Comparison of ENCODE assay signal across 1 cellular context in the genomic region with DNA sequence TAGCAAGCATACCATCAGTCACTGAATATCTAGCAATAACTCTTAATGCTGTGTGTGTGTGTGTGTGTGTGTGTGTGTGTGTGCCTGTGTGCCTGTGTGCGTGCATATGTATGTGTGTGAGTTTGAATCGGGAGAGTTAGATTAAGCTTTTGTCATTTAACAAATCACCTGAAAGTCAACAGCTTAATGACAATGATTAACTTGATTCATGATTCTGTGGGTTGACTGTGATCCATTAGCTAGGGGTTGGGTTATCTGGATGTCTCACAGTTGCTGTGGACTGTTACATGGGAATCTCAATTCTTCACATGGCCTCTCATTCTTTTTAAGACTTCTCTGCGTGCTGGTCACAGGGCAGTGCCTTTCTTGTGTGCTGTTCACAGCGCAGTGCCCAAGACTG.
TF ChIP-seq lines count a peak whose summit lies in the region.

No MANE protein-coding gene starts in this region.

TF ChIP-seq in H1, 55 proteins besides CTCF, POLR2A, EP300 and RAD21 (continued from another document):
- TF ChIP-seq KDM4A (IDR thresholded peaks at IDR 0.05; ENCODE audit: low read depth, low read length, severe bottlenecking): no peak
- TF ChIP-seq RBBP5 (IDR thresholded peaks at IDR 0.05; ENCODE audit: borderline replicate concordance, low read depth, low read length): no peak
- no peak for TF ChIP-seq TBP (IDR thresholded peaks at IDR 0.05; ENCODE audit: low read depth, low read length)
- no peak for TF ChIP-seq CREB1 (IDR thresholded peaks at IDR 0.05)
- TF ChIP-seq, protein P1, sequence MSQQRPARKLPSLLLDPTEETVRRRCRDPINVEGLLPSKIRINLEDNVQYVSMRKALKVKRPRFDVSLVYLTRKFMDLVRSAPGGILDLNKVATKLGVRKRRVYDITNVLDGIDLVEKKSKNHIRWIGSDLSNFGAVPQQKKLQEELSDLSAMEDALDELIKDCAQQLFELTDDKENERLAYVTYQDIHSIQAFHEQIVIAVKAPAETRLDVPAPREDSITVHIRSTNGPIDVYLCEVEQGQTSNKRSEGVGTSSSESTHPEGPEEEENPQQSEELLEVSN (IDR thresholded peaks at IDR 0.05): no peak
- TF ChIP-seq, protein P2, sequence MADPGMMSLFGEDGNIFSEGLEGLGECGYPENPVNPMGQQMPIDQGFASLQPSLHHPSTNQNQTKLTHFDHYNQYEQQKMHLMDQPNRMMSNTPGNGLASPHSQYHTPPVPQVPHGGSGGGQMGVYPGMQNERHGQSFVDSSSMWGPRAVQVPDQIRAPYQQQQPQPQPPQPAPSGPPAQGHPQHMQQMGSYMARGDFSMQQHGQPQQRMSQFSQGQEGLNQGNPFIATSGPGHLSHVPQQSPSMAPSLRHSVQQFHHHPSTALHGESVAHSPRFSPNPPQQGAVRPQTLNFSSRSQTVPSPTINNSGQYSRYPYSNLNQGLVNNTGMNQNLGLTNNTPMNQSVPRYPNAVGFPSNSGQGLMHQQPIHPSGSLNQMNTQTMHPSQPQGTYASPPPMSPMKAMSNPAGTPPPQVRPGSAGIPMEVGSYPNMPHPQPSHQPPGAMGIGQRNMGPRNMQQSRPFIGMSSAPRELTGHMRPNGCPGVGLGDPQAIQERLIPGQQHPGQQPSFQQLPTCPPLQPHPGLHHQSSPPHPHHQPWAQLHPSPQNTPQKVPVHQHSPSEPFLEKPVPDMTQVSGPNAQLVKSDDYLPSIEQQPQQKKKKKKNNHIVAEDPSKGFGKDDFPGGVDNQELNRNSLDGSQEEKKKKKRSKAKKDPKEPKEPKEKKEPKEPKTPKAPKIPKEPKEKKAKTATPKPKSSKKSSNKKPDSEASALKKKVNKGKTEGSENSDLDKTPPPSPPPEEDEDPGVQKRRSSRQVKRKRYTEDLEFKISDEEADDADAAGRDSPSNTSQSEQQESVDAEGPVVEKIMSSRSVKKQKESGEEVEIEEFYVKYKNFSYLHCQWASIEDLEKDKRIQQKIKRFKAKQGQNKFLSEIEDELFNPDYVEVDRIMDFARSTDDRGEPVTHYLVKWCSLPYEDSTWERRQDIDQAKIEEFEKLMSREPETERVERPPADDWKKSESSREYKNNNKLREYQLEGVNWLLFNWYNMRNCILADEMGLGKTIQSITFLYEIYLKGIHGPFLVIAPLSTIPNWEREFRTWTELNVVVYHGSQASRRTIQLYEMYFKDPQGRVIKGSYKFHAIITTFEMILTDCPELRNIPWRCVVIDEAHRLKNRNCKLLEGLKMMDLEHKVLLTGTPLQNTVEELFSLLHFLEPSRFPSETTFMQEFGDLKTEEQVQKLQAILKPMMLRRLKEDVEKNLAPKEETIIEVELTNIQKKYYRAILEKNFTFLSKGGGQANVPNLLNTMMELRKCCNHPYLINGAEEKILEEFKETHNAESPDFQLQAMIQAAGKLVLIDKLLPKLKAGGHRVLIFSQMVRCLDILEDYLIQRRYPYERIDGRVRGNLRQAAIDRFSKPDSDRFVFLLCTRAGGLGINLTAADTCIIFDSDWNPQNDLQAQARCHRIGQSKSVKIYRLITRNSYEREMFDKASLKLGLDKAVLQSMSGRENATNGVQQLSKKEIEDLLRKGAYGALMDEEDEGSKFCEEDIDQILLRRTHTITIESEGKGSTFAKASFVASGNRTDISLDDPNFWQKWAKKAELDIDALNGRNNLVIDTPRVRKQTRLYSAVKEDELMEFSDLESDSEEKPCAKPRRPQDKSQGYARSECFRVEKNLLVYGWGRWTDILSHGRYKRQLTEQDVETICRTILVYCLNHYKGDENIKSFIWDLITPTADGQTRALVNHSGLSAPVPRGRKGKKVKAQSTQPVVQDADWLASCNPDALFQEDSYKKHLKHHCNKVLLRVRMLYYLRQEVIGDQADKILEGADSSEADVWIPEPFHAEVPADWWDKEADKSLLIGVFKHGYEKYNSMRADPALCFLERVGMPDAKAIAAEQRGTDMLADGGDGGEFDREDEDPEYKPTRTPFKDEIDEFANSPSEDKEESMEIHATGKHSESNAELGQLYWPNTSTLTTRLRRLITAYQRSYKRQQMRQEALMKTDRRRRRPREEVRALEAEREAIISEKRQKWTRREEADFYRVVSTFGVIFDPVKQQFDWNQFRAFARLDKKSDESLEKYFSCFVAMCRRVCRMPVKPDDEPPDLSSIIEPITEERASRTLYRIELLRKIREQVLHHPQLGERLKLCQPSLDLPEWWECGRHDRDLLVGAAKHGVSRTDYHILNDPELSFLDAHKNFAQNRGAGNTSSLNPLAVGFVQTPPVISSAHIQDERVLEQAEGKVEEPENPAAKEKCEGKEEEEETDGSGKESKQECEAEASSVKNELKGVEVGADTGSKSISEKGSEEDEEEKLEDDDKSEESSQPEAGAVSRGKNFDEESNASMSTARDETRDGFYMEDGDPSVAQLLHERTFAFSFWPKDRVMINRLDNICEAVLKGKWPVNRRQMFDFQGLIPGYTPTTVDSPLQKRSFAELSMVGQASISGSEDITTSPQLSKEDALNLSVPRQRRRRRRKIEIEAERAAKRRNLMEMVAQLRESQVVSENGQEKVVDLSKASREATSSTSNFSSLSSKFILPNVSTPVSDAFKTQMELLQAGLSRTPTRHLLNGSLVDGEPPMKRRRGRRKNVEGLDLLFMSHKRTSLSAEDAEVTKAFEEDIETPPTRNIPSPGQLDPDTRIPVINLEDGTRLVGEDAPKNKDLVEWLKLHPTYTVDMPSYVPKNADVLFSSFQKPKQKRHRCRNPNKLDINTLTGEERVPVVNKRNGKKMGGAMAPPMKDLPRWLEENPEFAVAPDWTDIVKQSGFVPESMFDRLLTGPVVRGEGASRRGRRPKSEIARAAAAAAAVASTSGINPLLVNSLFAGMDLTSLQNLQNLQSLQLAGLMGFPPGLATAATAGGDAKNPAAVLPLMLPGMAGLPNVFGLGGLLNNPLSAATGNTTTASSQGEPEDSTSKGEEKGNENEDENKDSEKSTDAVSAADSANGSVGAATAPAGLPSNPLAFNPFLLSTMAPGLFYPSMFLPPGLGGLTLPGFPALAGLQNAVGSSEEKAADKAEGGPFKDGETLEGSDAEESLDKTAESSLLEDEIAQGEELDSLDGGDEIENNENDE (IDR thresholded peaks at IDR 0.05; ENCODE audit: insufficient replicate concordance, low read length): no peak
